13 cellular contexts compared by ENCODE assay signal in the genomic region with DNA sequence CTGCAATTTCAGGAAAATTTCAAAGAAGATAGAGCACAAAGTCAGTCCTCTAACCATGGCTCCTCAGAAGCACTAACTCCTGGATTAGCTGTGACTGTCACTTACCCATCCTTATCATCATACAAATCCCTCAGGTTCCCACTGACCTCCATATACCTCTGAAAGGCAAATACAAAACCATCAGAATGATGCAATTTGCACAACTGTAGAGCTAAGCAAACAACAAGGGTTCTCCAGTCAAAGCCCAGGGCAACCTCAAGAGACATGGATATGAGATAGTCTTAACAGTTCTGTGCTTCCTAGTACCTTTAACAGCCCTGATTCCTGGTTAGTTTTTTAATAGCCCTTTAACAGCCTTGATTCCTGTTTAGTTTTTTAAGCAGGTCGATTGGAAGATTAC. TPM values are rescaled to one million over a fixed set of nuclear protein-coding genes. Genes with fewer than 3 reads are reported as not detected.
DNase-seq lines count a peak whose midpoint lies in the region; ATAC-seq and TF ChIP-seq lines count a peak whose summit lies in the region.
"Had no signal": no experiment of that assay in that cellular context is flagged by ENCODE, and none has a peak within 500 bp of the region (broad histone marks: within the 10 kb centered on the region; RNA-seq: fewer than 3 reads in every experiment).

No MANE protein-coding gene starts in this region.

- no peaks in the 10 kb centered on the region for H3K27me3 Mint-ChIP-seq in activated T-cell treated with anti-CD3 and anti-CD28 coated beads, Interleukin-2, amount 50 U/mL, for 72 hours (ENCODE audit: low read depth)
- no peaks in the 10 kb centered on the region for H3K27me3 Mint-ChIP-seq in T-helper 17 cell
- no peaks in the 10 kb centered on the region for H3K27me3 Mint-ChIP-seq in nephron (ENCODE audit: low read depth)
- H3K27me3 Mint-ChIP-seq in stimulated activated memory B cell treated with anti-CD40 and anti-IgM and Interleukin-4, amounts not matched to agents 10 μg/mL and 1 μg/mL and 100 μg/mL, for 72 hours, result no peaks in the 10 kb centered on the region
- H3K27me3 Mint-ChIP-seq: dendritic cell treated with granulocyte-macrophage colony-stimulating factor and Interleukin-4, amounts not matched to agents 40 ng/mL and 50 ng/mL, for 4 days had no signal

- ATAC-seq in activated T-cell treated with anti-CD3 and anti-CD28 coated beads, Interleukin-2, amount 50 U/mL, for 72 hours (replicated peaks in 1 of 2), result no peak
- no peak for ATAC-seq in T-helper 17 cell
- ATAC-seq in stimulated activated memory B cell treated with anti-CD40 and anti-IgM and Interleukin-4, amounts not matched to agents 10 μg/mL and 1 μg/mL and 100 μg/mL, for 72 hours, result no peak
- ATAC-seq: heart right ventricle had no signal

- peaks cover 12 to 26% of the 10 kb centered on the region in 2 donors for H3K36me3 Mint-ChIP-seq in activated T-cell treated with anti-CD3 and anti-CD28 coated beads, Interleukin-2, amount 50 U/mL, for 72 hours (ENCODE audit: insufficient read depth in 2 of 2)
- H3K36me3 Mint-ChIP-seq in T-helper 17 cell (ENCODE audit: low read depth) (peaks cover 6% of the 10 kb centered on the region), nephron (ENCODE audit: low read depth) (peaks cover 33% of the 10 kb centered on the region)
- H3K36me3 Mint-ChIP-seq in stimulated activated memory B cell treated with anti-CD40 and anti-IgM and Interleukin-4, amounts not matched to agents 10 μg/mL and 1 μg/mL and 100 μg/mL, for 72 hours, result peaks cover 21% of the 10 kb centered on the region

- H3K4me1 Mint-ChIP-seq in activated T-cell treated with anti-CD3 and anti-CD28 coated beads, Interleukin-2, amount 50 U/mL, for 72 hours (ENCODE audit: low read depth), result peaks cover 23% of the 10 kb centered on the region
- H3K4me1 Mint-ChIP-seq in T-helper 17 cell (peaks cover 11% of the 10 kb centered on the region), nephron (peaks cover 16% of the 10 kb centered on the region)
- H3K4me1 Mint-ChIP-seq in stimulated activated memory B cell treated with anti-CD40 and anti-IgM and Interleukin-4, amounts not matched to agents 10 μg/mL and 1 μg/mL and 100 μg/mL, for 72 hours, result peaks cover 15% of the 10 kb centered on the region

- no peak for DNase-seq in activated T-cell treated with anti-CD3 and anti-CD28 coated beads, Interleukin-2, amount 50 U/mL, for 72 hours
- no peak for DNase-seq in activated T-cell treated with anti-CD3 and anti-CD28 coated beads, Interleukin-2, amount 50 U/mL, for 1 hour
- DNase-seq in T-helper 17 cell, result no peak
- no peak for DNase-seq in central memory CD4-positive, alpha-beta T cell
- DNase-seq: ACHN, heart right ventricle, kidney glomerular epithelial cell, RPMI8226 had no signal

- H3K9me3 ChIP-seq in T-helper 17 cell (ENCODE audit: control insufficient read depth, low read length, poor library complexity, severe bottlenecking), result no peaks in the 10 kb centered on the region
- H3K9me3 ChIP-seq: ascending aorta, esophagus muscularis mucosa, heart right ventricle had no signal

- H3K9me3 Mint-ChIP-seq in activated T-cell treated with anti-CD3 and anti-CD28 coated beads, Interleukin-2, amount 50 U/mL, for 72 hours, result no peaks in the 10 kb centered on the region
- H3K9me3 Mint-ChIP-seq in nephron, result no peaks in the 10 kb centered on the region
- no peaks in the 10 kb centered on the region for H3K9me3 Mint-ChIP-seq in stimulated activated memory B cell treated with anti-CD40 and anti-IgM and Interleukin-4, amounts not matched to agents 10 μg/mL and 1 μg/mL and 100 μg/mL, for 72 hours
- H3K9me3 Mint-ChIP-seq: dendritic cell treated with granulocyte-macrophage colony-stimulating factor and Interleukin-4, amounts not matched to agents 40 ng/mL and 50 ng/mL, for 4 days had no signal

- peak overlapping the region; percentile 57 for H3K27ac Mint-ChIP-seq in activated T-cell treated with anti-CD3 and anti-CD28 coated beads, Interleukin-2, amount 50 U/mL, for 72 hours
- H3K27ac Mint-ChIP-seq in T-helper 17 cell (no peak overlapping the region), nephron (no peak overlapping the region)
- no peak overlapping the region for H3K27ac Mint-ChIP-seq in stimulated activated memory B cell treated with anti-CD40 and anti-IgM and Interleukin-4, amounts not matched to agents 10 μg/mL and 1 μg/mL and 100 μg/mL, for 72 hours
- H3K27ac Mint-ChIP-seq: dendritic cell treated with granulocyte-macrophage colony-stimulating factor and Interleukin-4, amounts not matched to agents 40 ng/mL and 50 ng/mL, for 4 days had no signal

- H3K4me3 Mint-ChIP-seq in activated T-cell treated with anti-CD3 and anti-CD28 coated beads, Interleukin-2, amount 50 U/mL, for 72 hours, result peak overlapping the region; percentile 19 to 98
- peak overlapping the region; percentile 15 for H3K4me3 Mint-ChIP-seq in T-helper 17 cell
- H3K4me3 Mint-ChIP-seq in nephron, result peak overlapping the region; percentile 95 to 100 (median 95)
- no peak overlapping the region for H3K4me3 Mint-ChIP-seq in stimulated activated memory B cell treated with anti-CD40 and anti-IgM and Interleukin-4, amounts not matched to agents 10 μg/mL and 1 μg/mL and 100 μg/mL, for 72 hours
- H3K4me3 Mint-ChIP-seq: dendritic cell treated with granulocyte-macrophage colony-stimulating factor and Interleukin-4, amounts not matched to agents 40 ng/mL and 50 ng/mL, for 4 days had no signal

- no peak for TF ChIP-seq CTCF in nephron (IDR thresholded peaks at IDR 0.05; ENCODE audit: unreplicated experiment in 3 of 3)

RNA-seq across cellular contexts. Expression of a gene that starts 2.1 kb away (rescaled TPM):
- 10 to 100 TPM; 67.9 to 81.4 TPM for total RNA-seq in activated T-cell treated with anti-CD3 and anti-CD28 coated beads, Interleukin-2, amount 50 U/mL, for 72 hours
- 10 to 100 TPM; 43.9 to 48.8 TPM for total RNA-seq in T-helper 17 cell

RNA-seq across cellular contexts. Expression of a gene that starts 17.6 kb away (rescaled TPM):
- total RNA-seq in activated T-cell treated with anti-CD3 and anti-CD28 coated beads, Interleukin-2, amount 50 U/mL, for 72 hours, result 10 to 100 TPM; 32.7 to 34.5 TPM
- total RNA-seq in T-helper 17 cell, result 1 to 10 TPM; 3.6 to 4.9 TPM

RNA-seq across cellular contexts. Expression of a gene that starts 24.9 kb away (rescaled TPM):
- 10 to 100 TPM; 28.4 to 31.7 TPM for total RNA-seq in activated T-cell treated with anti-CD3 and anti-CD28 coated beads, Interleukin-2, amount 50 U/mL, for 72 hours
- total RNA-seq in T-helper 17 cell, result 10 to 100 TPM in 1 of 2 donors, 1 to 10 TPM in 1; 8.7 to 12.3 TPM

RNA-seq across cellular contexts. Expression of a gene that starts 40.8 kb away (rescaled TPM):
- 10 to 100 TPM; 44.7 to 53.6 TPM for total RNA-seq in activated T-cell treated with anti-CD3 and anti-CD28 coated beads, Interleukin-2, amount 50 U/mL, for 72 hours
- total RNA-seq in T-helper 17 cell, result 10 to 100 TPM; 16.7 to 24.5 TPM

RNA-seq across cellular contexts. Expression of a gene that starts 58.9 kb away (rescaled TPM):
- not detected for total RNA-seq in activated T-cell treated with anti-CD3 and anti-CD28 coated beads, Interleukin-2, amount 50 U/mL, for 72 hours
- under 1 TPM in 1 of 2 donors, not detected in 1; 0.17 TPM for total RNA-seq in T-helper 17 cell
- total RNA-seq: ascending aorta had no signal

Comparison
In these comparisons a context has a peak if more than half of its experiments do, and no peak if none do; other contexts are left out.
1. RNA of a gene that starts 17.6 kb away (total RNA-seq): 32.7 to 34.5 TPM in activated T-cell treated with anti-CD3 and anti-CD28 coated beads, Interleukin-2, amount 50 U/mL, for 72 hours; 3.6 to 4.9 TPM in T-helper 17 cell; every median in the first group is over 4 times any median in the second.